ENCODE assay signal across 23 cellular contexts in genomic region chr17:57485566-57485865, GRCh38.
DNase-seq lines count a peak whose midpoint lies in the region; ATAC-seq, FAIRE-seq and TF ChIP-seq lines count a peak whose summit lies in the region.
"Had no signal": no experiment of that assay in that cellular context is flagged by ENCODE, and none has a peak within 500 bp of the region (broad histone marks: within the 10 kb centered on the region; RNA-seq: fewer than 3 reads in every experiment).

No MANE protein-coding gene starts in this region.

- no peak for FAIRE-seq in HepG2 (lab: Jason Lieb, UNC)
- FAIRE-seq: endometrium, small intestine had no signal

- CTCF ChIA-PET in OCI-LY7 (lab: Charles Lee; ENCODE audit: unreplicated experiment) = no interaction called here
- CTCF ChIA-PET in HepG2 (lab: Yijun Ruan, JAX; ENCODE audit: low intra/inter-chr PET ratio, low total read pairs) = no interaction called here

- H4K20me1 ChIP-seq in OCI-LY7 (ENCODE audit: insufficient read depth, low read length) (no peaks in the 10 kb centered on the region), HepG2 (ENCODE audit: insufficient read depth, low read length) (no peaks in the 10 kb centered on the region; the same call in 1 of the 2 replicates)

- no peak overlapping the region for H2AFZ ChIP-seq in OCI-LY7 (ENCODE audit: low read length)
- H2AFZ ChIP-seq in HepG2 (ENCODE audit: low read length) = no peak overlapping the region

- H3K79me2 ChIP-seq in OCI-LY7 (ENCODE audit: insufficient read depth, low read depth, low read length) (no peaks in the 10 kb centered on the region), HepG2 (ENCODE audit: insufficient read depth, low read length) (peaks cover 13% of the 10 kb centered on the region)

- H3K9me2 ChIP-seq in OCI-LY7 (ENCODE audit: insufficient read depth, low read length) = no peaks in the 10 kb centered on the region

- H3K4me2 ChIP-seq in OCI-LY7 (ENCODE audit: low read length) (peak overlapping the region; percentile 41; the same call in 1 of the 2 replicates), HepG2 (ENCODE audit: low read depth, low read length) (no peak overlapping the region)

- H3K27ac ChIP-seq in OCI-LY7 (ENCODE audit: low read depth, low read length, poor library complexity, severe bottlenecking) (no peak overlapping the region), HepG2 (ENCODE audit: extremely low read length, insufficient read depth, low read length) (no peak overlapping the region)
- H3K27ac ChIP-seq: psoas muscle, thoracic aorta, VCaP had no signal

- ATAC-seq in stimulated activated naive B cell treated with anti-CD40 and anti-IgM and Interleukin-4, amounts not matched to agents 10 μg/mL and 1 μg/mL and 100 μg/mL, for 72 hours (replicated peaks) = no peak
- ATAC-seq in HepG2 = no peak
- ATAC-seq in GM18867 (IDR thresholded peaks at IDR 0.05; ENCODE audit: unreplicated experiment) = no peak
- ATAC-seq: psoas muscle had no signal

- no peak overlapping the region for H3K9ac ChIP-seq in HepG2 (ENCODE audit: insufficient read depth, low read depth, low read length)

- TF ChIP-seq POLR2A in HepG2 (IDR thresholded peaks at IDR 0.05; ENCODE audit: insufficient read depth in 1 of 2, low read depth in 2 of 2, low read length in 2 of 2) = no peak

- DNase-seq in activated CD4-positive, alpha-beta T cell treated with anti-CD3 and anti-CD28 coated beads, Interleukin-2, amount 10 ng/mL, durations not matched to agents 24 days and 14 days = no peak
- no peak for DNase-seq in activated CD4-positive, alpha-beta T cell treated with anti-CD3 and anti-CD28 coated beads for 48 hours
- no peak for DNase-seq in OCI-LY7 (ENCODE audit: low spot score)
- peak; percentile 20 for DNase-seq in glomerular visceral epithelial cell (ENCODE audit: extremely low spot score)
- DNase-seq in stimulated activated naive B cell treated with anti-CD40 and anti-IgM and Interleukin-4, amounts not matched to agents 10 μg/mL and 1 μg/mL and 100 μg/mL, for 72 hours = no peak
- no peak for DNase-seq in HepG2 (ENCODE audit: low spot score)
- no peak for DNase-seq in NCI-H2107 treated with DMSO at 0.1 percent for 48 hours (lab: John Stamatoyannopoulos, UW; ENCODE audit: unreplicated experiment)
- DNase-seq: activated CD8-positive, alpha-beta memory T cell treated with anti-CD3 and anti-CD28 coated beads for 24 hours; CD4-positive, alpha-beta T cell; GOT3; islet precursor cell; mammary epithelial cell; NCI-H2029 treated with DMSO at 0.1 percent for 48 hours; psoas muscle; SHP77; small intestine; stimulated activated CD4-positive, alpha-beta T cell treated with anti-CD3 and anti-CD28 coated beads, Interleukin-4, amount 100 ng/mL, for 24 hours; T-helper 1 cell had no signal

- no peaks in the 10 kb centered on the region for H3K27me3 Mint-ChIP-seq in activated CD4-positive, alpha-beta T cell treated with anti-CD3 and anti-CD28 coated beads, Interleukin-2, amount 10 ng/mL, durations not matched to agents 24 days and 14 days
- H3K27me3 Mint-ChIP-seq in stimulated activated naive B cell treated with anti-CD40 and anti-IgM and Interleukin-4, amounts not matched to agents 10 μg/mL and 1 μg/mL and 100 μg/mL, for 72 hours = no peaks in the 10 kb centered on the region
- H3K27me3 Mint-ChIP-seq: CD4-positive, alpha-beta T cell had no signal

- TF ChIP-seq EP300 in HepG2 (IDR thresholded peaks at IDR 0.05; ENCODE audit: low read depth in 2 of 2, low read length in 2 of 2) (no peak), HepG2 (CRISPR knock-in tag; IDR thresholded peaks at IDR 0.05; ENCODE audit: borderline replicate concordance) (no peak)

- TF ChIP-seq CTCF in OCI-LY7 (conservative IDR thresholded peaks at IDR 0.05; ENCODE audit: low read length) (no peak), HepG2 (CRISPR knock-in tag; IDR thresholded peaks at IDR 0.05) (no peak)

- no peaks in the 10 kb centered on the region for H3K36me3 ChIP-seq in OCI-LY7 (ENCODE audit: insufficient read depth, low read length)
- peaks cover 6 to 16% of the 10 kb centered on the region in 2 experiments; a peak in 4 of 5 replicates for H3K36me3 ChIP-seq in HepG2 (replicated peaks in 1 of 2; ENCODE audit: control insufficient read depth in 1 of 2, insufficient read depth in 2 of 2, low read length in 2 of 2)
- H3K36me3 ChIP-seq: thoracic aorta had no signal

- peak overlapping the region; percentile 38 for H3K4me3 Mint-ChIP-seq in activated CD4-positive, alpha-beta T cell treated with anti-CD3 and anti-CD28 coated beads, Interleukin-2, amount 10 ng/mL, durations not matched to agents 24 days and 14 days
- peak overlapping the region; percentile 6 to 25 for H3K4me3 Mint-ChIP-seq in stimulated activated naive B cell treated with anti-CD40 and anti-IgM and Interleukin-4, amounts not matched to agents 10 μg/mL and 1 μg/mL and 100 μg/mL, for 72 hours
- H3K4me3 Mint-ChIP-seq: CD4-positive, alpha-beta T cell had no signal

- H3K9me3 ChIP-seq in OCI-LY7 (ENCODE audit: low read length) (no peaks in the 10 kb centered on the region), HepG2 (ENCODE audit: low read length) (no peaks in the 10 kb centered on the region)
- H3K9me3 ChIP-seq: psoas muscle, thoracic aorta had no signal

- H3K36me3 Mint-ChIP-seq in activated CD4-positive, alpha-beta T cell treated with anti-CD3 and anti-CD28 coated beads, Interleukin-2, amount 10 ng/mL, durations not matched to agents 24 days and 14 days (ENCODE audit: low read depth) = peaks cover 6% of the 10 kb centered on the region
- peaks cover 22 to 53% of the 10 kb centered on the region in 2 donors for H3K36me3 Mint-ChIP-seq in stimulated activated naive B cell treated with anti-CD40 and anti-IgM and Interleukin-4, amounts not matched to agents 10 μg/mL and 1 μg/mL and 100 μg/mL, for 72 hours

- intact Hi-C loops in activated CD4-positive, alpha-beta T cell treated with anti-CD3 and anti-CD28 coated beads, Interleukin-2, amount 10 ng/mL, durations not matched to agents 24 days and 14 days (cut with micrococcal nuclease) = loop anchor here (5.0 kb wide), 1 partner anchor 37 kb away; no protein-coding TSS in a partner anchor
- intact Hi-C loops in OCI-LY7 (cut with micrococcal nuclease; ENCODE audit: unreplicated experiment) (no loop called here), HepG2 (cut with micrococcal nuclease; ENCODE audit: unreplicated experiment) (no loop called here)

- in situ Hi-C loops in HepG2 (cut with HindIII; ENCODE audit: extremely low pct_ligation_motif_present, low pct_unique_long_range_greater_than_20kb) = no loop called here

- H3K4me1 ChIP-seq in OCI-LY7 (ENCODE audit: insufficient read depth, low read length, poor library complexity, severe bottlenecking) (peaks cover 40% of the 10 kb centered on the region), HepG2 (ENCODE audit: insufficient read depth, low read length) (peaks cover 9% of the 10 kb centered on the region)

- 92% methylated on average over 4 of the region's 4 CpGs for WGBS in HepG2 (ENCODE audit: low lambda C conversion rate)

- BruUV-seq in OCI-LY7 (replicated peaks; lab: Mats Ljungman, UMichigan) (no TSS peak), HepG2 (replicated peaks; lab: Mats Ljungman, UMichigan) (no TSS peak)

- H3K4me3 ChIP-seq in OCI-LY7 (ENCODE audit: low read depth, low read length, poor library complexity, severe bottlenecking) = no peak overlapping the region
- H3K4me3 ChIP-seq in HepG2 (replicated peaks in 1 of 3; ENCODE audit: insufficient read depth in 1 of 3, low read depth in 2 of 3, low read length in 3 of 3) = no peak overlapping the region
- H3K4me3 ChIP-seq: psoas muscle, thoracic aorta had no signal

- peak overlapping the region; percentile 70 for H3K27ac Mint-ChIP-seq in activated CD4-positive, alpha-beta T cell treated with anti-CD3 and anti-CD28 coated beads, Interleukin-2, amount 10 ng/mL, durations not matched to agents 24 days and 14 days
- H3K27ac Mint-ChIP-seq in stimulated activated naive B cell treated with anti-CD40 and anti-IgM and Interleukin-4, amounts not matched to agents 10 μg/mL and 1 μg/mL and 100 μg/mL, for 72 hours = peak overlapping the region; percentile 25
- H3K27ac Mint-ChIP-seq: activated T-helper 2 cell treated with anti-CD3 and anti-CD28 coated beads, Interferon-gamma antibody, Interleukin-2, Interleukin-4, amounts not matched to agents 10 μg/mL and 5 μg/mL and 100 μg/mL, durations not matched to agents 14 hours and 24 hours and 36 hours; CD4-positive, alpha-beta T cell had no signal

- no peaks in the 10 kb centered on the region for H3K9me3 Mint-ChIP-seq in activated CD4-positive, alpha-beta T cell treated with anti-CD3 and anti-CD28 coated beads, Interleukin-2, amount 10 ng/mL, durations not matched to agents 24 days and 14 days
- peaks cover 0 to 1% of the 10 kb centered on the region in 2 donors for H3K9me3 Mint-ChIP-seq in stimulated activated naive B cell treated with anti-CD40 and anti-IgM and Interleukin-4, amounts not matched to agents 10 μg/mL and 1 μg/mL and 100 μg/mL, for 72 hours
- H3K9me3 Mint-ChIP-seq: activated T-helper 2 cell treated with anti-CD3 and anti-CD28 coated beads, Interferon-gamma antibody, Interleukin-2, Interleukin-4, amounts not matched to agents 10 μg/mL and 5 μg/mL and 100 μg/mL, durations not matched to agents 14 hours and 24 hours and 36 hours; CD4-positive, alpha-beta T cell had no signal

- peaks cover 42% of the 10 kb centered on the region for H3K4me1 Mint-ChIP-seq in activated CD4-positive, alpha-beta T cell treated with anti-CD3 and anti-CD28 coated beads, Interleukin-2, amount 10 ng/mL, durations not matched to agents 24 days and 14 days
- H3K4me1 Mint-ChIP-seq in stimulated activated naive B cell treated with anti-CD40 and anti-IgM and Interleukin-4, amounts not matched to agents 10 μg/mL and 1 μg/mL and 100 μg/mL, for 72 hours = peaks cover 52 to 81% of the 10 kb centered on the region in 2 donors

- no peaks in the 10 kb centered on the region for H3K27me3 ChIP-seq in HepG2 (ENCODE audit: control insufficient read depth in 1 of 2, insufficient read depth in 2 of 2, low read length in 2 of 2)

- POLR2A ChIA-PET in OCI-LY7 (lab: Charles Lee) = interaction anchor here (0.7 kb wide), 1 partner anchor 143 kb away, joined by 3 read pairs; no protein-coding TSS in a partner anchor
- POLR2A ChIA-PET in HepG2 (lab: Yijun Ruan, JAX) = no interaction called here

- no peak for TF ChIP-seq RAD21 in HepG2 (CRISPR knock-in tag; IDR thresholded peaks at IDR 0.05)

TF ChIP-seq in HepG2, 621 proteins besides CTCF, POLR2A, EP300 and RAD21:
- TF ChIP-seq ZNF44 (CRISPR knock-in tag; IDR thresholded peaks at IDR 0.05) (no peak), SP1 (IDR thresholded peaks at IDR 0.05) (no peak), SP1 (CRISPR knock-in tag; IDR thresholded peaks at IDR 0.05) (no peak), ETV5 (CRISPR knock-in tag; IDR thresholded peaks at IDR 0.05; ENCODE audit: borderline replicate concordance) (no peak)
